In genomic region chr2:43522177-43522576, GRCh38 we compare ENCODE assay signal across 15 cellular contexts.
A peak's percentile ranks its signal among the peaks of the same experiment; 100 is the strongest.
DNase-seq lines count a peak whose midpoint lies in the region; ATAC-seq and TF ChIP-seq lines count a peak whose summit lies in the region.
"Had no signal": no experiment of that assay in that cellular context is flagged by ENCODE, and none has a peak within 500 bp of the region (broad histone marks: within the 10 kb centered on the region; RNA-seq: fewer than 3 reads in every experiment).

No MANE protein-coding gene starts in this region.

- H3K9me3 Mint-ChIP-seq in IgD-negative memory B cell: peaks cover 0 to 8% (median 0%) of the 10 kb centered on the region in 3 donors
- H3K9me3 Mint-ChIP-seq: GM23338 had no signal

- DNase-seq in NCI-H82 treated with DMSO at 0.1 percent for 48 hours (lab: John Stamatoyannopoulos, UW; ENCODE audit: unreplicated experiment) (peak; percentile 50), left kidney (ENCODE audit: low read depth, low spot score) (peak; percentile 4), vagina (ENCODE audit: extremely low spot score in 2 of 2) (no peak), NOMO-1 (lab: John Stamatoyannopoulos, UW; ENCODE audit: unreplicated experiment in 2 of 2) (no peak), NCI-H226 (no peak)
- DNase-seq: ACHN; Caco-2; CD4-positive, alpha-beta T cell; GDM1; HCEC 1CT had no signal

- intact Hi-C loops in vagina (cut with DNase I): no loop called here

- no peak overlapping the region for H3K4me3 ChIP-seq in vagina
- H3K4me3 ChIP-seq: GM23338 had no signal

- peaks cover 11 to 18% (median 11%) of the 10 kb centered on the region in 3 donors for H3K4me1 Mint-ChIP-seq in IgD-negative memory B cell
- H3K4me1 Mint-ChIP-seq: GM23338 had no signal

- H3K27me3 Mint-ChIP-seq in IgD-negative memory B cell: no peaks in the 10 kb centered on the region
- H3K27me3 Mint-ChIP-seq: CD4-positive, alpha-beta T cell had no signal

- H3K9me3 ChIP-seq in vagina: no peaks in the 10 kb centered on the region
- H3K9me3 ChIP-seq: Caco-2 had no signal

- no peak overlapping the region for H3K4me3 Mint-ChIP-seq in IgD-negative memory B cell
- H3K4me3 Mint-ChIP-seq: CD4-positive, alpha-beta T cell; GM23338 had no signal

- no peak for ATAC-seq in HG03354 (IDR thresholded peaks at IDR 0.05; ENCODE audit: poor library complexity, severe bottlenecking, unreplicated experiment)
- ATAC-seq: GM23338 had no signal

- H3K4me1 ChIP-seq in vagina: peaks cover 52% of the 10 kb centered on the region
- H3K4me1 ChIP-seq: Caco-2 had no signal

- peak overlapping the region; percentile 82 for H3K27ac ChIP-seq in vagina
- H3K27ac ChIP-seq: C4-2B, HL-60 had no signal

- peaks cover 21% of the 10 kb centered on the region for H3K36me3 Mint-ChIP-seq in IgD-negative memory B cell

- no peaks in the 10 kb centered on the region for H3K27me3 ChIP-seq in vagina

- TF ChIP-seq POLR2A in vagina (IDR thresholded peaks at IDR 0.05): no peak

- H3K36me3 ChIP-seq in vagina: peaks cover 0 to 6% of the 10 kb centered on the region in 2 donors

- TF ChIP-seq CTCF in vagina (IDR thresholded peaks at IDR 0.05): no peak

- H3K27ac Mint-ChIP-seq in IgD-negative memory B cell: peak overlapping the region in 2 of 3 donors; percentile 59 to 76
- H3K27ac Mint-ChIP-seq: CD4-positive, alpha-beta T cell; GM23338 had no signal

Comparison
In these comparisons a context has a peak if more than half of its experiments do, and no peak if none do; other contexts are left out.
1. DNase-seq: peak in NCI-H82 treated with DMSO at 0.1 percent for 48 hours (single experiment) and left kidney (single experiment); none in vagina (0 of 2), NOMO-1 (0 of 2) and NCI-H226 (single experiment).